ENCODE assay signal across 8 cellular contexts in genomic region chr2:85015653-85016360, GRCh38. TPM values are rescaled to one million over a fixed set of nuclear protein-coding genes. Genes with fewer than 3 reads are reported as not detected.
DNase-seq lines count a peak whose midpoint lies in the region; ATAC-seq and TF ChIP-seq lines count a peak whose summit lies in the region.

No MANE protein-coding gene starts in this region.

- H3K36me3 Mint-ChIP-seq in MCF 10A (ENCODE audit: insufficient read depth, unreplicated experiment) (peaks cover 15% of the 10 kb centered on the region), activated B cell treated with CpG ODN at 0.5 μM for 24 hours (ENCODE audit: low read depth) (peaks cover 4% of the 10 kb centered on the region)

- H3K4me3 ChIP-seq in breast epithelium (no peak overlapping the region), upper lobe of left lung (no peak overlapping the region)

- H3K27me3 Mint-ChIP-seq in MCF 10A (ENCODE audit: insufficient read depth, unreplicated experiment) (no peaks in the 10 kb centered on the region), activated B cell treated with CpG ODN at 0.5 μM for 24 hours (no peaks in the 10 kb centered on the region)

- H3K9me3 Mint-ChIP-seq in MCF 10A (ENCODE audit: unreplicated experiment) (no peaks in the 10 kb centered on the region), activated B cell treated with CpG ODN at 0.5 μM for 24 hours (no peaks in the 10 kb centered on the region)

- no peak overlapping the region for H3K27ac Mint-ChIP-seq in MCF 10A (ENCODE audit: low read depth, unreplicated experiment)
- peak overlapping the region; percentile 13 for H3K27ac Mint-ChIP-seq in activated B cell treated with CpG ODN at 0.5 μM for 24 hours

- CTCF ChIA-PET in MCF 10A (lab: Yijun Ruan, JAX) (interaction anchor here (0.5 to 2.6 kb wide), 36 partner anchors 9 to 968 kb away, joined by 3 to 15 read pairs (median 4); no protein-coding TSS in a partner anchor), activated B cell treated with CpG ODN at 0.5 μM for 24 hours (lab: Charles Lee) (interaction anchor here (0.8 to 1.8 kb wide), 7 partner anchors 13 to 518 kb away, joined by 3 to 5 read pairs (median 3); no protein-coding TSS in a partner anchor)

- ATAC-seq in activated B cell treated with CpG ODN at 0.5 μM for 24 hours (ENCODE audit: low read depth): no peak
- ATAC-seq in upper lobe of left lung (ENCODE audit: low FRiP score in 2 of 2): no peak

- POLR2A ChIA-PET in MCF 10A (lab: Yijun Ruan, JAX) (interaction anchor here (0.6 to 2.2 kb wide), 18 partner anchors 10 to 273 kb away, joined by 3 to 15 read pairs (median 6); partner anchors contain the start of genes KCMF1 and TMSB10), activated B cell treated with CpG ODN at 0.5 μM for 24 hours (lab: Charles Lee) (interaction anchor here (0.5 to 1.8 kb wide), 7 partner anchors 45 to 180 kb away, joined by 3 to 21 read pairs (median 5); partner anchors contain the start of gene KCMF1)

- H3K36me3 ChIP-seq in breast epithelium: no peaks in the 10 kb centered on the region
- no peaks in the 10 kb centered on the region for H3K36me3 ChIP-seq in upper lobe of left lung

- intact Hi-C loops in breast epithelium (cut with DNase I; ENCODE audit: low total_unique reads): no loop called here
- intact Hi-C loops in MCF 10A (cut with micrococcal nuclease): loop anchor here (2.0 kb wide), 2 partner anchors 57 to 269 kb away; no protein-coding TSS in a partner anchor
- intact Hi-C loops in activated B cell treated with CpG ODN at 0.5 μM for 24 hours (cut with micrococcal nuclease): loop anchor here (2.0 kb wide), 3 partner anchors 45 to 135 kb away; partner anchors contain the start of genes KCMF1 and TRABD2A

- TF ChIP-seq POLR2A in breast epithelium (IDR thresholded peaks at IDR 0.05) (no peak), upper lobe of left lung (IDR thresholded peaks at IDR 0.05) (no peak)

- no peaks in the 10 kb centered on the region for H3K9me3 ChIP-seq in breast epithelium
- no peaks in the 10 kb centered on the region for H3K9me3 ChIP-seq in upper lobe of left lung

- H3K27me3 ChIP-seq in breast epithelium (no peaks in the 10 kb centered on the region), upper lobe of left lung (no peaks in the 10 kb centered on the region)

- WGBS in upper lobe of left lung, 2 donors: 39 to 40% methylated on average over 7 of the region's 7 CpGs

- no peak overlapping the region for H3K4me3 Mint-ChIP-seq in MCF 10A (ENCODE audit: unreplicated experiment)
- H3K4me3 Mint-ChIP-seq in activated B cell treated with CpG ODN at 0.5 μM for 24 hours: no peak overlapping the region

- H3K27ac ChIP-seq in breast epithelium: peak overlapping the region; percentile 17 to 23
- peak overlapping the region in 3 of 4 donors; percentile 7 to 30 (median 23) for H3K27ac ChIP-seq in upper lobe of left lung

- DNase-seq in breast epithelium (ENCODE audit: low spot score in 2 of 2): no peak
- no peak for DNase-seq in MCF 10A (ENCODE audit: unreplicated experiment)
- no peak for DNase-seq in activated B cell treated with CpG ODN at 0.5 μM for 24 hours
- peak; percentile 17 for DNase-seq in hepatic stellate cell (ENCODE audit: low spot score)
- DNase-seq in upper lobe of left lung: no peak
- DNase-seq in RKO (ENCODE audit: low spot score): no peak
- DNase-seq in ureter (ENCODE audit: low spot score): no peak
- DNase-seq in NCI-H82 (lab: John Stamatoyannopoulos, UW): no peak

- peak in 1 of 3 donors; percentile 21 for TF ChIP-seq CTCF in breast epithelium (IDR thresholded peaks at IDR 0.05)
- TF ChIP-seq CTCF in MCF 10A (IDR thresholded peaks at IDR 0.05; ENCODE audit: unreplicated experiment): no peak
- TF ChIP-seq CTCF in activated B cell treated with CpG ODN at 0.5 μM for 24 hours (IDR thresholded peaks at IDR 0.05): no peak
- TF ChIP-seq CTCF in upper lobe of left lung (IDR thresholded peaks at IDR 0.05): no peak

- BruUV-seq in MCF 10A (replicated peaks; lab: Mats Ljungman, UMichigan): no TSS peak

- no peak for TF ChIP-seq EP300 in upper lobe of left lung (IDR thresholded peaks at IDR 0.05)

- H3K4me1 ChIP-seq in breast epithelium: no peaks in the 10 kb centered on the region
- H3K4me1 ChIP-seq in upper lobe of left lung: peaks cover 38 to 58% (median 51%) of the 10 kb centered on the region in 4 donors

- H3K4me1 Mint-ChIP-seq in MCF 10A (ENCODE audit: insufficient read depth, unreplicated experiment): peaks cover 33% of the 10 kb centered on the region
- H3K4me1 Mint-ChIP-seq in activated B cell treated with CpG ODN at 0.5 μM for 24 hours: peaks cover 74% of the 10 kb centered on the region

RNA-seq across cellular contexts. Expression of gene KCMF1, which starts 44.8 kb away (rescaled TPM):
- 10 to 100 TPM; 35.7 to 68.6 (median 49.3) TPM for total RNA-seq in breast epithelium
- 169 and 170 TPM in 2 replicates for total RNA-seq in MCF 10A (2022)
- 77.1 and 96.6 TPM in 2 replicates for total RNA-seq in activated B cell treated with CpG ODN at 0.5 μM for 24 hours
- total RNA-seq in upper lobe of left lung: 10 to 100 TPM in 5 of 6 donors, 1 to 10 TPM in 1; 6.3 to 76.6 (median 47.8) TPM
- 55.2 TPM for total RNA-seq in ureter
